6 cellular contexts compared by ENCODE assay signal in genomic region chr17:36508439-36508838, GRCh38. TPM values are rescaled to one million over a fixed set of nuclear protein-coding genes. Genes with fewer than 3 reads are reported as not detected.
DNase-seq lines count a peak whose midpoint lies in the region; ATAC-seq, FAIRE-seq and TF ChIP-seq lines count a peak whose summit lies in the region.
"Not testable (repeated sequence)": the region's sequence is repeated elsewhere in the genome, so short reads cannot be mapped to it uniquely, and the experiment has no call there.

No MANE protein-coding gene starts in this region.

- not testable (repeated sequence) for H3K27ac ChIP-seq in HEK293 (ENCODE audit: extremely low read depth, low read depth, low read length); HepG2 (ENCODE audit: extremely low read length, insufficient read depth, low read length)

- peaks cover 29 to 97% of the 10 kb centered on the region in 2 experiments for H3K36me3 ChIP-seq in HEK293 (ENCODE audit: control insufficient read depth in 2 of 2, insufficient read depth in 1 of 2, low read length in 2 of 2)
- peaks cover 27 to 47% of the 10 kb centered on the region in 2 experiments for H3K36me3 ChIP-seq in HepG2 (replicated peaks in 1 of 2; ENCODE audit: control insufficient read depth in 1 of 2, insufficient read depth in 2 of 2, low read length in 2 of 2)

- WGBS in HepG2 (ENCODE audit: low lambda C conversion rate) = 88% methylated on average over 2 of the region's 2 CpGs

- TF ChIP-seq RAD21 in HepG2 (CRISPR knock-in tag; IDR thresholded peaks at IDR 0.05) = not testable (repeated sequence)

- H3K4me2 ChIP-seq in HepG2 (ENCODE audit: low read depth, low read length) = not testable (repeated sequence)

- FAIRE-seq in HepG2 (lab: Jason Lieb, UNC) = not testable (repeated sequence)

- not testable (repeated sequence) for BruUV-seq in HepG2 (replicated peaks; lab: Mats Ljungman, UMichigan)

- H3K4me1 Mint-ChIP-seq in WTC11; activated naive CD8-positive, alpha-beta T cell treated with anti-CD3 and anti-CD28 coated beads for 36 hours: not testable (repeated sequence)

- in situ Hi-C loops in HepG2 (cut with HindIII; ENCODE audit: extremely low pct_ligation_motif_present, low pct_unique_long_range_greater_than_20kb) = not testable (repeated sequence)

- not testable (repeated sequence) for H3K27ac Mint-ChIP-seq in WTC11
- peak overlapping the region; percentile 12 for H3K27ac Mint-ChIP-seq in activated naive CD8-positive, alpha-beta T cell treated with anti-CD3 and anti-CD28 coated beads for 36 hours

- not testable (repeated sequence) for H3K4me1 ChIP-seq in HEK293 (ENCODE audit: control insufficient read depth, insufficient read depth, low read length)
- peaks cover 18% of the 10 kb centered on the region for H3K4me1 ChIP-seq in HepG2 (ENCODE audit: insufficient read depth, low read length)

- H3K27me3 Mint-ChIP-seq in WTC11 (ENCODE audit: low read depth); activated naive CD8-positive, alpha-beta T cell treated with anti-CD3 and anti-CD28 coated beads for 36 hours: not testable (repeated sequence)

- DNase-seq in WTC11 (ENCODE audit: low spot score); activated naive CD8-positive, alpha-beta T cell treated with anti-CD3 and anti-CD28 coated beads for 36 hours; HepG2 (ENCODE audit: low spot score): not testable (repeated sequence)
- DNase-seq in activated CD8-positive, alpha-beta memory T cell treated with anti-CD3 and anti-CD28 coated beads, Interleukin-2, amount 50 U/mL, for 48 hours = peak; percentile 39
- peak; percentile 35 for DNase-seq in posterior vena cava (ENCODE audit: low spot score)

- H3K9me3 ChIP-seq in HEK293 (ENCODE audit: control insufficient read depth, insufficient read depth, low read depth, low read length); HepG2 (ENCODE audit: low read length): not testable (repeated sequence)

- intact Hi-C loops in HepG2 (cut with micrococcal nuclease; ENCODE audit: unreplicated experiment) = loop anchor here (1.0 kb wide), 1 partner anchor 26 kb away; the partner anchor contains the start of genes MYO19 and PIGW
- intact Hi-C loops in posterior vena cava (cut with DNase I) = not testable (repeated sequence)

- ATAC-seq in WTC11, HepG2: not testable (repeated sequence)

- not testable (repeated sequence) for TF ChIP-seq POLR2A in HepG2 (IDR thresholded peaks at IDR 0.05; ENCODE audit: insufficient read depth in 1 of 2, low read depth in 2 of 2, low read length in 2 of 2)

- POLR2A ChIA-PET in HEK293 (lab: Yijun Ruan, JAX); WTC11 (lab: Charles Lee); HepG2 (lab: Yijun Ruan, JAX): not testable (repeated sequence)

- H3K36me3 Mint-ChIP-seq in WTC11 = peaks cover 86% of the 10 kb centered on the region
- peaks cover 46% of the 10 kb centered on the region for H3K36me3 Mint-ChIP-seq in activated naive CD8-positive, alpha-beta T cell treated with anti-CD3 and anti-CD28 coated beads for 36 hours

- CTCF ChIA-PET in HEK293 (lab: Yijun Ruan, JAX); WTC11 (lab: Charles Lee); HepG2 (lab: Yijun Ruan, JAX; ENCODE audit: low intra/inter-chr PET ratio, low total read pairs): not testable (repeated sequence)

- not testable (repeated sequence) for H3K9ac ChIP-seq in HepG2 (ENCODE audit: insufficient read depth, low read depth, low read length)

- not testable (repeated sequence) for H4K20me1 ChIP-seq in HepG2 (ENCODE audit: insufficient read depth, low read length)

- not testable (repeated sequence) for H3K4me3 ChIP-seq in HEK293 (ENCODE audit: low read depth, low read length); HepG2 (replicated peaks in 1 of 3; ENCODE audit: insufficient read depth in 1 of 3, low read depth in 2 of 3, low read length in 3 of 3)

- TF ChIP-seq EP300 in HepG2 (IDR thresholded peaks at IDR 0.05; ENCODE audit: low read depth in 2 of 2, low read length in 2 of 2); HepG2 (CRISPR knock-in tag; IDR thresholded peaks at IDR 0.05; ENCODE audit: borderline replicate concordance): not testable (repeated sequence)

- H3K79me2 ChIP-seq in HepG2 (ENCODE audit: insufficient read depth, low read length) = not testable (repeated sequence)

- not testable (repeated sequence) for H3K9me3 Mint-ChIP-seq in WTC11; activated naive CD8-positive, alpha-beta T cell treated with anti-CD3 and anti-CD28 coated beads for 36 hours

- not testable (repeated sequence) for TF ChIP-seq CTCF in HEK293 (tag by site-specific recombination; IDR thresholded peaks at IDR 0.05); WTC11 (IDR thresholded peaks at IDR 0.05); HepG2 (CRISPR knock-in tag; IDR thresholded peaks at IDR 0.05)

- not testable (repeated sequence) for H3K27me3 ChIP-seq in HepG2 (ENCODE audit: control insufficient read depth in 1 of 2, insufficient read depth in 2 of 2, low read length in 2 of 2)

- H2AFZ ChIP-seq in HepG2 (ENCODE audit: low read length) = not testable (repeated sequence)

- H3K4me3 Mint-ChIP-seq in WTC11; activated naive CD8-positive, alpha-beta T cell treated with anti-CD3 and anti-CD28 coated beads for 36 hours: not testable (repeated sequence)

RNA-seq across cellular contexts. Expression of gene ZNHIT3, which starts 22.0 kb away (rescaled TPM):
- total RNA-seq in WTC11 (2021) (44.4 to 47.3 TPM (median 47.0 TPM) in 3 replicates), HepG2 (2016; rRNA removed; fragmentation: Illumina TruSeq; extraction: Trizol) (66.6 and 88.3 TPM in 2 replicates), posterior vena cava (10 to 100 TPM; 20.7 to 20.9 TPM)
- 10 to 100 TPM; 52.4 to 59.7 TPM for total RNA-seq in activated naive CD8-positive, alpha-beta T cell treated with anti-CD3 and anti-CD28 coated beads for 36 hours
- total RNA-seq in HepG2 (2016; cell fraction: cytosol; rRNA removed; fragmentation: Illumina TruSeq; extraction: Trizol; ENCODE audit: low read depth) = 29.8 and 32.2 TPM in 2 replicates
- total RNA-seq in HepG2 (2016; cell fraction: insoluble cytoplasmic fraction; rRNA removed; fragmentation: Illumina TruSeq; extraction: Trizol) = 67.3 and 89.4 TPM in 2 replicates
- total RNA-seq in HepG2 (2016; cell fraction: membrane; rRNA removed; fragmentation: Illumina TruSeq; extraction: Trizol) = 41.9 and 45.5 TPM in 2 replicates
- total RNA-seq in HepG2 (2016; cell fraction: nucleus; rRNA removed; fragmentation: Illumina TruSeq; extraction: Trizol) = 27.8 and 28.2 TPM in 2 replicates
- 60.9 and 77.4 TPM in 2 replicates for polyA plus RNA-seq in HepG2 (2011; rRNA removed)
- polyA plus RNA-seq in HepG2 (2011; cell fraction: cytosol; rRNA removed) = 58.2 and 69.6 TPM in 2 replicates
- 16.3 and 25.3 TPM in 2 replicates for polyA plus RNA-seq in HepG2 (2011; cell fraction: nucleus; rRNA removed)
- polyA plus RNA-seq in HepG2 (2012) = 48.2 and 51.5 TPM in 2 replicates
- polyA plus RNA-seq in HepG2 (2016; cell fraction: cytosol; fragmentation: Illumina TruSeq; extraction: Trizol; ENCODE audit: low read depth) = 30.5 and 31.3 TPM in 2 replicates
- 87.9 and 101 TPM in 2 replicates for polyA plus RNA-seq in HepG2 (2016; cell fraction: insoluble cytoplasmic fraction; fragmentation: Illumina TruSeq; extraction: Trizol; ENCODE audit: low read depth)
- 43.8 and 44.5 TPM in 2 replicates for polyA plus RNA-seq in HepG2 (2016; cell fraction: membrane; fragmentation: Illumina TruSeq; extraction: Trizol; ENCODE audit: low read depth)
- 41.8 and 50.1 TPM in 2 replicates for polyA plus RNA-seq in HepG2 (2016; cell fraction: nucleus; fragmentation: Illumina TruSeq; extraction: Trizol; ENCODE audit: insufficient read depth, low read depth)
- polyA minus RNA-seq in HepG2 (2011; rRNA and poly(A)+ RNA removed; ENCODE audit: low replicate concordance) = 22.7 and 35.2 TPM in 2 replicates
- 8.5 and 13.5 TPM in 2 replicates for polyA minus RNA-seq in HepG2 (2011; cell fraction: cytosol; rRNA and poly(A)+ RNA removed)
- polyA minus RNA-seq in HepG2 (2011; cell fraction: nucleus; rRNA and poly(A)+ RNA removed) = 20.0 and 28.6 TPM in 2 replicates

RNA-seq across cellular contexts. Expression of gene MYO19, which starts 26.2 kb away (rescaled TPM):
- 119 to 146 TPM (median 128 TPM) in 3 replicates for total RNA-seq in WTC11 (2021)
- total RNA-seq in activated naive CD8-positive, alpha-beta T cell treated with anti-CD3 and anti-CD28 coated beads for 36 hours = 100 to 1,000 TPM; 123 to 134 TPM
- 46.8 and 75.7 TPM in 2 replicates for total RNA-seq in HepG2 (2016; rRNA removed; fragmentation: Illumina TruSeq; extraction: Trizol)
- 70.2 and 74.2 TPM in 2 replicates for total RNA-seq in HepG2 (2016; cell fraction: cytosol; rRNA removed; fragmentation: Illumina TruSeq; extraction: Trizol; ENCODE audit: low read depth)
- 42.5 and 72.3 TPM in 2 replicates for total RNA-seq in HepG2 (2016; cell fraction: insoluble cytoplasmic fraction; rRNA removed; fragmentation: Illumina TruSeq; extraction: Trizol)
- 73.2 and 82.2 TPM in 2 replicates for total RNA-seq in HepG2 (2016; cell fraction: membrane; rRNA removed; fragmentation: Illumina TruSeq; extraction: Trizol)
- total RNA-seq in HepG2 (2016; cell fraction: nucleus; rRNA removed; fragmentation: Illumina TruSeq; extraction: Trizol) = 105 and 110 TPM in 2 replicates
- 80.8 and 82.3 TPM in 2 replicates for polyA plus RNA-seq in HepG2 (2011; rRNA removed)
- 31.7 and 43.3 TPM in 2 replicates for polyA plus RNA-seq in HepG2 (2011; cell fraction: cytosol; rRNA removed)
- 435 and 511 TPM in 2 replicates for polyA plus RNA-seq in HepG2 (2011; cell fraction: nucleus; rRNA removed)
- 38.9 and 47.5 TPM in 2 replicates for polyA plus RNA-seq in HepG2 (2012)
- polyA plus RNA-seq in HepG2 (2016; cell fraction: cytosol; fragmentation: Illumina TruSeq; extraction: Trizol; ENCODE audit: low read depth) = 29.1 and 34.3 TPM in 2 replicates
- polyA plus RNA-seq in HepG2 (2016; cell fraction: insoluble cytoplasmic fraction; fragmentation: Illumina TruSeq; extraction: Trizol; ENCODE audit: low read depth) = 38.5 and 44.1 TPM in 2 replicates
- 43.7 and 46.4 TPM in 2 replicates for polyA plus RNA-seq in HepG2 (2016; cell fraction: membrane; fragmentation: Illumina TruSeq; extraction: Trizol; ENCODE audit: low read depth)
- polyA plus RNA-seq in HepG2 (2016; cell fraction: nucleus; fragmentation: Illumina TruSeq; extraction: Trizol; ENCODE audit: insufficient read depth, low read depth) = 202 and 205 TPM in 2 replicates
- 151 and 353 TPM in 2 replicates for polyA minus RNA-seq in HepG2 (2011; rRNA and poly(A)+ RNA removed; ENCODE audit: low replicate concordance)
- 25.4 and 29.5 TPM in 2 replicates for polyA minus RNA-seq in HepG2 (2011; cell fraction: cytosol; rRNA and poly(A)+ RNA removed)
- 222 and 248 TPM in 2 replicates for polyA minus RNA-seq in HepG2 (2011; cell fraction: nucleus; rRNA and poly(A)+ RNA removed)
- total RNA-seq in posterior vena cava = 10 to 100 TPM; 32.7 to 36.4 TPM

RNA-seq across cellular contexts. Expression of gene PIGW, which starts 26.3 kb away (rescaled TPM):
- total RNA-seq in WTC11 (2021) (14.6 to 21.7 TPM (median 15.1 TPM) in 3 replicates), HepG2 (2016; rRNA removed; fragmentation: Illumina TruSeq; extraction: Trizol) (24.0 and 26.5 TPM in 2 replicates), posterior vena cava (1 to 10 TPM; 6.0 to 6.3 TPM)
- 10 to 100 TPM; 32.5 to 34.6 TPM for total RNA-seq in activated naive CD8-positive, alpha-beta T cell treated with anti-CD3 and anti-CD28 coated beads for 36 hours
- 4.4 and 5.1 TPM in 2 replicates for total RNA-seq in HepG2 (2016; cell fraction: cytosol; rRNA removed; fragmentation: Illumina TruSeq; extraction: Trizol; ENCODE audit: low read depth)
- total RNA-seq in HepG2 (2016; cell fraction: insoluble cytoplasmic fraction; rRNA removed; fragmentation: Illumina TruSeq; extraction: Trizol) = 21.6 and 25.0 TPM in 2 replicates
- total RNA-seq in HepG2 (2016; cell fraction: membrane; rRNA removed; fragmentation: Illumina TruSeq; extraction: Trizol) = 19.0 and 23.1 TPM in 2 replicates
- 20.3 and 22.4 TPM in 2 replicates for total RNA-seq in HepG2 (2016; cell fraction: nucleus; rRNA removed; fragmentation: Illumina TruSeq; extraction: Trizol)
- 6.6 and 9.0 TPM in 2 replicates for polyA plus RNA-seq in HepG2 (2011; rRNA removed)
- polyA plus RNA-seq in HepG2 (2011; cell fraction: cytosol; rRNA removed) = 4.7 and 6.7 TPM in 2 replicates
- polyA plus RNA-seq in HepG2 (2011; cell fraction: nucleus; rRNA removed) = 3.9 and 4.8 TPM in 2 replicates
- polyA plus RNA-seq in HepG2 (2012) = 11.2 and 12.6 TPM in 2 replicates
- polyA plus RNA-seq in HepG2 (2016; cell fraction: cytosol; fragmentation: Illumina TruSeq; extraction: Trizol; ENCODE audit: low read depth) = 5.5 and 6.5 TPM in 2 replicates
- polyA plus RNA-seq in HepG2 (2016; cell fraction: insoluble cytoplasmic fraction; fragmentation: Illumina TruSeq; extraction: Trizol; ENCODE audit: low read depth) = 25.9 and 29.3 TPM in 2 replicates
- polyA plus RNA-seq in HepG2 (2016; cell fraction: membrane; fragmentation: Illumina TruSeq; extraction: Trizol; ENCODE audit: low read depth) = 20.3 and 21.1 TPM in 2 replicates
- 29.7 and 32.1 TPM in 2 replicates for polyA plus RNA-seq in HepG2 (2016; cell fraction: nucleus; fragmentation: Illumina TruSeq; extraction: Trizol; ENCODE audit: insufficient read depth, low read depth)
- 2.8 and 4.8 TPM in 2 replicates for polyA minus RNA-seq in HepG2 (2011; rRNA and poly(A)+ RNA removed; ENCODE audit: low replicate concordance)
- polyA minus RNA-seq in HepG2 (2011; cell fraction: cytosol; rRNA and poly(A)+ RNA removed) = 3.5 and 6.3 TPM in 2 replicates
- 6.3 and 7.2 TPM in 2 replicates for polyA minus RNA-seq in HepG2 (2011; cell fraction: nucleus; rRNA and poly(A)+ RNA removed)

RNA-seq across cellular contexts. Expression of gene GGNBP2, which starts 36.3 kb away (rescaled TPM):
- total RNA-seq in WTC11 (2021) (38.1 to 49.6 TPM (median 42.0 TPM) in 3 replicates), HepG2 (2016; rRNA removed; fragmentation: Illumina TruSeq; extraction: Trizol) (53.3 and 59.6 TPM in 2 replicates), posterior vena cava (10 to 100 TPM; 64.0 to 65.5 TPM)
- 10 to 100 TPM; 72.8 to 74.6 TPM for total RNA-seq in activated naive CD8-positive, alpha-beta T cell treated with anti-CD3 and anti-CD28 coated beads for 36 hours
- 12.2 and 13.2 TPM in 2 replicates for total RNA-seq in HepG2 (2016; cell fraction: cytosol; rRNA removed; fragmentation: Illumina TruSeq; extraction: Trizol; ENCODE audit: low read depth)
- 54.5 and 55.8 TPM in 2 replicates for total RNA-seq in HepG2 (2016; cell fraction: insoluble cytoplasmic fraction; rRNA removed; fragmentation: Illumina TruSeq; extraction: Trizol)
- 17.0 and 19.1 TPM in 2 replicates for total RNA-seq in HepG2 (2016; cell fraction: membrane; rRNA removed; fragmentation: Illumina TruSeq; extraction: Trizol)
- total RNA-seq in HepG2 (2016; cell fraction: nucleus; rRNA removed; fragmentation: Illumina TruSeq; extraction: Trizol) = 64.6 and 73.8 TPM in 2 replicates
- polyA plus RNA-seq in HepG2 (2011; rRNA removed) = 75.5 and 84.2 TPM in 2 replicates
- polyA plus RNA-seq in HepG2 (2011; cell fraction: cytosol; rRNA removed) = 29.8 and 38.5 TPM in 2 replicates
- polyA plus RNA-seq in HepG2 (2011; cell fraction: nucleus; rRNA removed) = 127 and 151 TPM in 2 replicates
- polyA plus RNA-seq in HepG2 (2012) = 41.9 and 49.1 TPM in 2 replicates
- 4.2 and 5.6 TPM in 2 replicates for polyA plus RNA-seq in HepG2 (2016; cell fraction: cytosol; fragmentation: Illumina TruSeq; extraction: Trizol; ENCODE audit: low read depth)
- polyA plus RNA-seq in HepG2 (2016; cell fraction: insoluble cytoplasmic fraction; fragmentation: Illumina TruSeq; extraction: Trizol; ENCODE audit: low read depth) = 65.2 and 70.6 TPM in 2 replicates
- polyA plus RNA-seq in HepG2 (2016; cell fraction: membrane; fragmentation: Illumina TruSeq; extraction: Trizol; ENCODE audit: low read depth) = 9.6 and 11.3 TPM in 2 replicates
- polyA plus RNA-seq in HepG2 (2016; cell fraction: nucleus; fragmentation: Illumina TruSeq; extraction: Trizol; ENCODE audit: insufficient read depth, low read depth) = 118 and 132 TPM in 2 replicates
- 67.2 and 86.8 TPM in 2 replicates for polyA minus RNA-seq in HepG2 (2011; rRNA and poly(A)+ RNA removed; ENCODE audit: low replicate concordance)
- polyA minus RNA-seq in HepG2 (2011; cell fraction: cytosol; rRNA and poly(A)+ RNA removed) = 16.6 and 22.4 TPM in 2 replicates
- polyA minus RNA-seq in HepG2 (2011; cell fraction: nucleus; rRNA and poly(A)+ RNA removed) = 108 and 109 TPM in 2 replicates
